Comparison of ENCODE assay signal across 1 cellular context in the genomic region with DNA sequence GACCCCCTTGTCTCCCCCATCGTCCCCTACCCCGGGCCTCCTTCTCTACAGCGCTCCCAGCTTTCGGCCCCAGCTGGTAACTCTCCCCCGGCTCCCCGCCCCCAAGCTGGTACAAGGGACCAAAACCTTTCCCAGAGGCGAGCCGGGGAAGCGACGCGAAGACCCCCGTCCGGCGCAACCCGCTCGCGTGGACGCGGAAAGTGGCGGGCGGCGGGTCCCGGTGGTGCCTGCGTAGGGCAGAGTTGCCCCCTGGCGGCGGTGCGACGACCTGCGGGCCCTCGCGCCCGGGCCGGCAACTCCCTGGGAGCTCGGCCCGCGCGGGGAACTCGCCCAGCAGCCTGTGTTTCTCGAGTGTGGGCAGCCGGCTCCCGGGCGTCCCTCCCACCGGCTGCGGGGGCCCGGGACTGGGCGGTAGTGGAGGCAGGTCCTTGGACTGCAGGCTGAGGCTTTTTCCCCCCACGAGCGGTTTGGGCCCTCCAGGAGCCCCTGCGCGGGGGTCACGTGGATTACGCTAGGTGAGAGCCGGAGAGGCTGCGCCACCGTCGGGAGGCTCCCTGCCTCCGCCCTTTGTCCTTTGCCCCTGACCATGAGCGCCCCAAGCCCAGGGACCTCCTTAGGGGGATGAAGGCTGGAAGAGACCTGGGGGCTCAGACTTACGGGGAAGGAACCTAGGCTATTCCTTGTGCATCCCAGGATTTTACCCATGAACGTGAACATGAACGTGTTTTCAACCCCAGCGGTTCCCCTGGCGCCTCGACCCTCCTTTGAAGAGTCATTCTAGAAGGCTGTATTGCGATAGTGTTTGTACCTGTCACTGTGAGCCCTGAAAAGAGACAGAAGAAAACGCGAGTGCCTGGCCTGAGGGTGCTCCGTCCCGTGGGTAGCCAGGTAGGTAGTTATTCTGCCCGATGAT.
A peak's percentile ranks its signal among the peaks of the same experiment; 100 is the strongest.
TF ChIP-seq lines count a peak whose summit lies in the region.

No MANE protein-coding gene starts in this region.

TF ChIP-seq in HepG2, 621 proteins besides CTCF, POLR2A, EP300 and RAD21 (continues in another document):
- no peak for TF ChIP-seq RORA (CRISPR knock-in tag; IDR thresholded peaks at IDR 0.05)
- 0 out of 2 replicates have a peak, but pooled peaks have one; percentile 36 for TF ChIP-seq ZNF225 (CRISPR knock-in tag; IDR thresholded peaks at IDR 0.05)
- TF ChIP-seq, protein P1, sequence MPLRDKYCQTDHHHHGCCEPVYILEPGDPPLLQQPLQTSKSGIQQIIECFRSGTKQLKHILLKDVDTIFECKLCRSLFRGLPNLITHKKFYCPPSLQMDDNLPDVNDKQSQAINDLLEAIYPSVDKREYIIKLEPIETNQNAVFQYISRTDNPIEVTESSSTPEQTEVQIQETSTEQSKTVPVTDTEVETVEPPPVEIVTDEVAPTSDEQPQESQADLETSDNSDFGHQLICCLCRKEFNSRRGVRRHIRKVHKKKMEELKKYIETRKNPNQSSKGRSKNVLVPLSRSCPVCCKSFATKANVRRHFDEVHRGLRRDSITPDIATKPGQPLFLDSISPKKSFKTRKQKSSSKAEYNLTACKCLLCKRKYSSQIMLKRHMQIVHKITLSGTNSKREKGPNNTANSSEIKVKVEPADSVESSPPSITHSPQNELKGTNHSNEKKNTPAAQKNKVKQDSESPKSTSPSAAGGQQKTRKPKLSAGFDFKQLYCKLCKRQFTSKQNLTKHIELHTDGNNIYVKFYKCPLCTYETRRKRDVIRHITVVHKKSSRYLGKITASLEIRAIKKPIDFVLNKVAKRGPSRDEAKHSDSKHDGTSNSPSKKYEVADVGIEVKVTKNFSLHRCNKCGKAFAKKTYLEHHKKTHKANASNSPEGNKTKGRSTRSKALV (CRISPR knock-in tag; IDR thresholded peaks at IDR 0.05), result 0 out of 2 replicates have a peak, but pooled peaks have one; percentile 32
- TF ChIP-seq GABPB1 (CRISPR knock-in tag; IDR thresholded peaks at IDR 0.05), result peak; percentile 41; the same call in 1 of the 2 replicates
- peak; percentile 89 for TF ChIP-seq ZSCAN29 (CRISPR knock-in tag; conservative IDR thresholded peaks at IDR 0.05)
- no peak for TF ChIP-seq ZNF776 (CRISPR knock-in tag; IDR thresholded peaks at IDR 0.05)
- TF ChIP-seq, protein P2, sequence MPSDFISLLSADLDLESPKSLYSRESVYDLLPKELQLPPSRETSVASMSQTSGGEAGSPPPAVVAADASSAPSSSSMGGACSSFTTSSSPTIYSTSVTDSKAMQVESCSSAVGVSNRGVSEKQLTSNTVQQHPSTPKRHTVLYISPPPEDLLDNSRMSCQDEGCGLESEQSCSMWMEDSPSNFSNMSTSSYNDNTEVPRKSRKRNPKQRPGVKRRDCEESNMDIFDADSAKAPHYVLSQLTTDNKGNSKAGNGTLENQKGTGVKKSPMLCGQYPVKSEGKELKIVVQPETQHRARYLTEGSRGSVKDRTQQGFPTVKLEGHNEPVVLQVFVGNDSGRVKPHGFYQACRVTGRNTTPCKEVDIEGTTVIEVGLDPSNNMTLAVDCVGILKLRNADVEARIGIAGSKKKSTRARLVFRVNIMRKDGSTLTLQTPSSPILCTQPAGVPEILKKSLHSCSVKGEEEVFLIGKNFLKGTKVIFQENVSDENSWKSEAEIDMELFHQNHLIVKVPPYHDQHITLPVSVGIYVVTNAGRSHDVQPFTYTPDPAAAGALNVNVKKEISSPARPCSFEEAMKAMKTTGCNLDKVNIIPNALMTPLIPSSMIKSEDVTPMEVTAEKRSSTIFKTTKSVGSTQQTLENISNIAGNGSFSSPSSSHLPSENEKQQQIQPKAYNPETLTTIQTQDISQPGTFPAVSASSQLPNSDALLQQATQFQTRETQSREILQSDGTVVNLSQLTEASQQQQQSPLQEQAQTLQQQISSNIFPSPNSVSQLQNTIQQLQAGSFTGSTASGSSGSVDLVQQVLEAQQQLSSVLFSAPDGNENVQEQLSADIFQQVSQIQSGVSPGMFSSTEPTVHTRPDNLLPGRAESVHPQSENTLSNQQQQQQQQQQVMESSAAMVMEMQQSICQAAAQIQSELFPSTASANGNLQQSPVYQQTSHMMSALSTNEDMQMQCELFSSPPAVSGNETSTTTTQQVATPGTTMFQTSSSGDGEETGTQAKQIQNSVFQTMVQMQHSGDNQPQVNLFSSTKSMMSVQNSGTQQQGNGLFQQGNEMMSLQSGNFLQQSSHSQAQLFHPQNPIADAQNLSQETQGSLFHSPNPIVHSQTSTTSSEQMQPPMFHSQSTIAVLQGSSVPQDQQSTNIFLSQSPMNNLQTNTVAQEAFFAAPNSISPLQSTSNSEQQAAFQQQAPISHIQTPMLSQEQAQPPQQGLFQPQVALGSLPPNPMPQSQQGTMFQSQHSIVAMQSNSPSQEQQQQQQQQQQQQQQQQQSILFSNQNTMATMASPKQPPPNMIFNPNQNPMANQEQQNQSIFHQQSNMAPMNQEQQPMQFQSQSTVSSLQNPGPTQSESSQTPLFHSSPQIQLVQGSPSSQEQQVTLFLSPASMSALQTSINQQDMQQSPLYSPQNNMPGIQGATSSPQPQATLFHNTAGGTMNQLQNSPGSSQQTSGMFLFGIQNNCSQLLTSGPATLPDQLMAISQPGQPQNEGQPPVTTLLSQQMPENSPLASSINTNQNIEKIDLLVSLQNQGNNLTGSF (CRISPR knock-in tag; IDR thresholded peaks at IDR 0.05), result no peak
- peak; percentile 75 for TF ChIP-seq HNRNPLL (IDR thresholded peaks at IDR 0.05; ENCODE audit: low read depth, low read length, poor library complexity, severe bottlenecking)
- TF ChIP-seq SUZ12 (IDR thresholded peaks at IDR 0.05; ENCODE audit: low read depth, low read length), result peak; percentile 12; the same call in 1 of the 2 replicates
- TF ChIP-seq SP2 (CRISPR knock-in tag; IDR thresholded peaks at IDR 0.05), result no peak
- peak; percentile 12; the same call in 1 of the 2 replicates for TF ChIP-seq HOXA3 (CRISPR knock-in tag; IDR thresholded peaks at IDR 0.05)
- TF ChIP-seq MIER3 (CRISPR knock-in tag; IDR thresholded peaks at IDR 0.05; ENCODE audit: borderline replicate concordance), result no peak
- TF ChIP-seq ZNF235 (CRISPR knock-in tag; IDR thresholded peaks at IDR 0.05; ENCODE audit: borderline replicate concordance), result 0 out of 2 replicates have a peak, but pooled peaks have one; percentile 48
- TF ChIP-seq ZBTB7A (CRISPR knock-in tag; IDR thresholded peaks at IDR 0.05), result 0 out of 2 replicates have a peak, but pooled peaks have one; percentile 34
- TF ChIP-seq ZNF562 (CRISPR knock-in tag; IDR thresholded peaks at IDR 0.05; ENCODE audit: borderline replicate concordance), result no peak
- no peak for TF ChIP-seq RBAK (CRISPR knock-in tag; IDR thresholded peaks at IDR 0.05)
- TF ChIP-seq MTF2 (CRISPR knock-in tag; IDR thresholded peaks at IDR 0.05; ENCODE audit: borderline replicate concordance), result peak; percentile 92; the same call in 1 of the 2 replicates
- no peak for TF ChIP-seq HMG20A (CRISPR knock-in tag; IDR thresholded peaks at IDR 0.05; ENCODE audit: borderline replicate concordance)
- TF ChIP-seq, protein P3, sequence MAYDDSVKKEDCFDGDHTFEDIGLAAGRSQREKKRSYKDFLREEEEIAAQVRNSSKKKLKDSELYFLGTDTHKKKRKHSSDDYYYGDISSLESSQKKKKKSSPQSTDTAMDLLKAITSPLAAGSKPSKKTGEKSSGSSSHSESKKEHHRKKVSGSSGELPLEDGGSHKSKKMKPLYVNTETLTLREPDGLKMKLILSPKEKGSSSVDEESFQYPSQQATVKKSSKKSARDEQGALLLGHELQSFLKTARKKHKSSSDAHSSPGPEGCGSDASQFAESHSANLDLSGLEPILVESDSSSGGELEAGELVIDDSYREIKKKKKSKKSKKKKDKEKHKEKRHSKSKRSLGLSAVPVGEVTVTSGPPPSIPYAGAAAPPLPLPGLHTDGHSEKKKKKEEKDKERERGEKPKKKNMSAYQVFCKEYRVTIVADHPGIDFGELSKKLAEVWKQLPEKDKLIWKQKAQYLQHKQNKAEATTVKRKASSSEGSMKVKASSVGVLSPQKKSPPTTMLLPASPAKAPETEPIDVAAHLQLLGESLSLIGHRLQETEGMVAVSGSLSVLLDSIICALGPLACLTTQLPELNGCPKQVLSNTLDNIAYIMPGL (CRISPR knock-in tag; IDR thresholded peaks at IDR 0.05; ENCODE audit: borderline replicate concordance in 1 of 2, low read depth in 1 of 2), result peak in 1 of 2 experiments; percentile 53; a peak in 1 of 4 replicates
- peak; percentile 51; the same call in 1 of the 2 replicates for TF ChIP-seq KDM2A (CRISPR knock-in tag; IDR thresholded peaks at IDR 0.05; ENCODE audit: borderline replicate concordance, low read depth)
- peak; percentile 81 for TF ChIP-seq STAG1 (CRISPR knock-in tag; IDR thresholded peaks at IDR 0.05)
- TF ChIP-seq, protein P4, sequence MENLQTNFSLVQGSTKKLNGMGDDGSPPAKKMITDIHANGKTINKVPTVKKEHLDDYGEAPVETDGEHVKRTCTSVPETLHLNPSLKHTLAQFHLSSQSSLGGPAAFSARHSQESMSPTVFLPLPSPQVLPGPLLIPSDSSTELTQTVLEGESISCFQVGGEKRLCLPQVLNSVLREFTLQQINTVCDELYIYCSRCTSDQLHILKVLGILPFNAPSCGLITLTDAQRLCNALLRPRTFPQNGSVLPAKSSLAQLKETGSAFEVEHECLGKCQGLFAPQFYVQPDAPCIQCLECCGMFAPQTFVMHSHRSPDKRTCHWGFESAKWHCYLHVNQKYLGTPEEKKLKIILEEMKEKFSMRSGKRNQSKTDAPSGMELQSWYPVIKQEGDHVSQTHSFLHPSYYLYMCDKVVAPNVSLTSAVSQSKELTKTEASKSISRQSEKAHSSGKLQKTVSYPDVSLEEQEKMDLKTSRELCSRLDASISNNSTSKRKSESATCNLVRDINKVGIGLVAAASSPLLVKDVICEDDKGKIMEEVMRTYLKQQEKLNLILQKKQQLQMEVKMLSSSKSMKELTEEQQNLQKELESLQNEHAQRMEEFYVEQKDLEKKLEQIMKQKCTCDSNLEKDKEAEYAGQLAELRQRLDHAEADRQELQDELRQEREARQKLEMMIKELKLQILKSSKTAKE (CRISPR knock-in tag; IDR thresholded peaks at IDR 0.05; ENCODE audit: borderline replicate concordance), result no peak
- TF ChIP-seq ZNF589 (CRISPR knock-in tag; conservative IDR thresholded peaks at IDR 0.05), result no peak
- TF ChIP-seq ZFP91 (CRISPR knock-in tag; IDR thresholded peaks at IDR 0.05; ENCODE audit: borderline replicate concordance), result peak; percentile 44; the same call in 1 of the 2 replicates
- 0 out of 2 replicates have a peak, but pooled peaks have one; percentile 27 for TF ChIP-seq NKX3-1 (CRISPR knock-in tag; IDR thresholded peaks at IDR 0.05)
- 0 out of 2 replicates have a peak, but pooled peaks have one; percentile 23 for TF ChIP-seq KDM5B (CRISPR knock-in tag; IDR thresholded peaks at IDR 0.05; ENCODE audit: borderline replicate concordance)
- TF ChIP-seq SP1 (IDR thresholded peaks at IDR 0.05), result no peak
- TF ChIP-seq SP1 (CRISPR knock-in tag; IDR thresholded peaks at IDR 0.05), result no peak
- TF ChIP-seq ZNF572 (CRISPR knock-in tag; IDR thresholded peaks at IDR 0.05), result no peak
- TF ChIP-seq MIXL1 (CRISPR knock-in tag; IDR thresholded peaks at IDR 0.05), result no peak
- TF ChIP-seq ELF3 (CRISPR knock-in tag; IDR thresholded peaks at IDR 0.05), result no peak
- TF ChIP-seq ISL2 (CRISPR knock-in tag; IDR thresholded peaks at IDR 0.05), result no peak
- peak; percentile 65 for TF ChIP-seq SALL2 (CRISPR knock-in tag; IDR thresholded peaks at IDR 0.05)
- TF ChIP-seq MAX (IDR thresholded peaks at IDR 0.05), result peak; percentile 27; the same call in 1 of the 2 replicates
- no peak for TF ChIP-seq ZNF253 (CRISPR knock-in tag; IDR thresholded peaks at IDR 0.05; ENCODE audit: borderline replicate concordance)
- no peak for TF ChIP-seq ZNF441 (CRISPR knock-in tag; IDR thresholded peaks at IDR 0.05; ENCODE audit: borderline replicate concordance)
- TF ChIP-seq EZH2 (conservative IDR thresholded peaks at IDR 0.05; ENCODE audit: low read depth, low read length), result 0 out of 2 replicates have a peak, but pooled peaks have one; percentile 8
- no peak for TF ChIP-seq HOXD1 (CRISPR knock-in tag; IDR thresholded peaks at IDR 0.05)
- no peak for TF ChIP-seq GTF3A (CRISPR knock-in tag; conservative IDR thresholded peaks at IDR 0.05)
